Comparison of ENCODE assay signal across 11 cellular contexts in the genomic region with DNA sequence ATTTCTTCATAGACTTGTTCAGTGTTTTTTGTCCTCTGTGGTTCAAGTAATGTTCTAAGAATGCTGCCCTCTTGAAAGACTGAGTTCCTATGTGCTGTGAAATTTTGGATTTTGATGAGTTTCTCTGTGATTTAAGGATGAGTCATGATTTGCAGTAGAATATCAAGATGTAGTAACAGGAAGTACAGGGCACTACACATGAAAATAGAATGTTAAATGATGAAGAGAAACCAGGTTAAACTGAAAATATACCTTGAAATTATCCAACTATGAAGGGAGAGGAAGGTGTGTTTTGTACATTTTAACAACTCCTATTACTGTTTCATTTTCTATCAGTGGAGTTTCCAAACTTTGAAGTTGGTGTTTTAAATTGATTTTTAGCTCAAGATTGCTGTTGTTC. TPM values are rescaled to one million over a fixed set of nuclear protein-coding genes. Genes with fewer than 3 reads are reported as not detected.
DNase-seq lines count a peak whose midpoint lies in the region; ATAC-seq and TF ChIP-seq lines count a peak whose summit lies in the region.
"Had no signal": no experiment of that assay in that cellular context is flagged by ENCODE, and none has a peak within 500 bp of the region (broad histone marks: within the 10 kb centered on the region; RNA-seq: fewer than 3 reads in every experiment).

No MANE protein-coding gene starts in this region.

- ATAC-seq in activated naive CD8-positive, alpha-beta T cell treated with anti-CD3 and anti-CD28 coated beads, Interleukin-2, amount 10 ng/mL, durations not matched to agents 7 days and 5 days (ENCODE audit: low read depth): peak; percentile 7
- ATAC-seq in HG03432 (IDR thresholded peaks at IDR 0.05; ENCODE audit: unreplicated experiment) (no peak), HG02852 (IDR thresholded peaks at IDR 0.05; ENCODE audit: unreplicated experiment) (no peak)

- TF ChIP-seq CTCF in CD14-positive monocyte (IDR thresholded peaks at IDR 0.05) (no peak), KMS-11 (conservative IDR thresholded peaks at IDR 0.05; ENCODE audit: low read depth, low read length) (no peak), dorsolateral prefrontal cortex (IDR thresholded peaks at IDR 0.05 in 54 of 56, conservative IDR thresholded peaks at IDR 0.05 in 2 of 56; ENCODE audit: low read depth in 1 of 56, partially characterized antibody in 56 of 56) (no peak)

- H3K27ac ChIP-seq in KMS-11 (peak overlapping the region; percentile 38; the same call in 1 of the 2 replicates), mesodermal cell (ENCODE audit: low read depth, low read length, severe bottlenecking) (peak overlapping the region; percentile 62), dorsolateral prefrontal cortex (no peak overlapping the region)

- H3K9me3 ChIP-seq in mesodermal cell (ENCODE audit: control insufficient read depth, low read length): no peaks in the 10 kb centered on the region
- H3K9me3 ChIP-seq: ascending aorta, thyroid gland had no signal

- H4K20me1 ChIP-seq in KMS-11 (ENCODE audit: insufficient read depth): no peaks in the 10 kb centered on the region; the same call in 1 of the 2 replicates

- H3K4me1 ChIP-seq in KMS-11 (ENCODE audit: low read depth, poor library complexity, severe bottlenecking): peaks cover 50% of the 10 kb centered on the region
- H3K4me1 ChIP-seq in mesodermal cell (ENCODE audit: control insufficient read depth, insufficient read depth, low read length, poor library complexity, severe bottlenecking): peaks cover 13% of the 10 kb centered on the region

- no peak overlapping the region for H2AFZ ChIP-seq in KMS-11 (ENCODE audit: low read depth)

- no peak overlapping the region for H3K9ac ChIP-seq in KMS-11

- no peak overlapping the region for H3K4me3 Mint-ChIP-seq in CD14-positive monocyte
- H3K4me3 Mint-ChIP-seq in activated naive CD8-positive, alpha-beta T cell treated with anti-CD3 and anti-CD28 coated beads, Interleukin-2, amount 10 ng/mL, durations not matched to agents 7 days and 5 days: peak overlapping the region; percentile 46

- no peaks in the 10 kb centered on the region for H3K27me3 Mint-ChIP-seq in CD14-positive monocyte (ENCODE audit: low read depth in 3 of 3)
- no peaks in the 10 kb centered on the region for H3K27me3 Mint-ChIP-seq in activated naive CD8-positive, alpha-beta T cell treated with anti-CD3 and anti-CD28 coated beads, Interleukin-2, amount 10 ng/mL, durations not matched to agents 7 days and 5 days

- H3K36me3 Mint-ChIP-seq in CD14-positive monocyte: peaks cover 16 to 19% of the 10 kb centered on the region in 2 donors
- peaks cover 18% of the 10 kb centered on the region for H3K36me3 Mint-ChIP-seq in activated naive CD8-positive, alpha-beta T cell treated with anti-CD3 and anti-CD28 coated beads, Interleukin-2, amount 10 ng/mL, durations not matched to agents 7 days and 5 days

- DNase-seq in CD14-positive monocyte (ENCODE audit: low spot score) (no peak), dorsolateral prefrontal cortex (no peak)
- no peak for DNase-seq in activated naive CD8-positive, alpha-beta T cell treated with anti-CD3 and anti-CD28 coated beads, Interleukin-2, amount 10 ng/mL, durations not matched to agents 7 days and 5 days
- DNase-seq in stimulated activated CD4-positive, alpha-beta T cell treated with anti-CD3 and anti-CD28 coated beads, Interleukin-4, amount 100 ng/mL, for 24 hours: no peak
- DNase-seq: nucleus accumbens, thyroid gland had no signal

- H3K4me1 Mint-ChIP-seq in CD14-positive monocyte: peaks cover 49% of the 10 kb centered on the region
- H3K4me1 Mint-ChIP-seq in activated naive CD8-positive, alpha-beta T cell treated with anti-CD3 and anti-CD28 coated beads, Interleukin-2, amount 10 ng/mL, durations not matched to agents 7 days and 5 days: peaks cover 41% of the 10 kb centered on the region

- POLR2A ChIA-PET in activated naive CD8-positive, alpha-beta T cell treated with anti-CD3 and anti-CD28 coated beads, Interleukin-2, amount 10 ng/mL, durations not matched to agents 7 days and 5 days (lab: Charles Lee): no interaction called here

- H3K36me3 ChIP-seq in KMS-11 (ENCODE audit: insufficient read depth) (no peaks in the 10 kb centered on the region), mesodermal cell (ENCODE audit: control insufficient read depth, insufficient read depth, low read length) (peaks cover 40% of the 10 kb centered on the region)
- H3K36me3 ChIP-seq: ascending aorta, thyroid gland had no signal

- H3K4me3 ChIP-seq in KMS-11 (IDR thresholded peaks at IDR 0.05; ENCODE audit: insufficient read depth, low read depth, low read length) (no peak overlapping the region), mesodermal cell (ENCODE audit: extremely low read depth, insufficient read depth, low read length, poor library complexity, severe bottlenecking) (no peak overlapping the region), dorsolateral prefrontal cortex (no peak overlapping the region)
- H3K4me3 ChIP-seq: ascending aorta, thyroid gland had no signal

- peak overlapping the region; percentile 62 for H3K4me2 ChIP-seq in KMS-11

- H3K9me3 Mint-ChIP-seq in CD14-positive monocyte: no peaks in the 10 kb centered on the region
- H3K9me3 Mint-ChIP-seq in activated naive CD8-positive, alpha-beta T cell treated with anti-CD3 and anti-CD28 coated beads, Interleukin-2, amount 10 ng/mL, durations not matched to agents 7 days and 5 days: peaks cover 1% of the 10 kb centered on the region

- H3K27ac Mint-ChIP-seq in CD14-positive monocyte: peak overlapping the region; percentile 35 to 78 (median 67)
- peak overlapping the region; percentile 58 for H3K27ac Mint-ChIP-seq in activated naive CD8-positive, alpha-beta T cell treated with anti-CD3 and anti-CD28 coated beads, Interleukin-2, amount 10 ng/mL, durations not matched to agents 7 days and 5 days

- peaks cover 82% of the 10 kb centered on the region for H3K79me2 ChIP-seq in KMS-11 (ENCODE audit: insufficient read depth, low read depth)

- intact Hi-C loops in CD14-positive monocyte (cut with micrococcal nuclease) (loop anchor here in 1 of 2 donors (5.0 kb wide), 1 partner anchor 77 kb away; no protein-coding TSS in a partner anchor), dorsolateral prefrontal cortex (cut with DNase I) (no loop called here)

- H3K27me3 ChIP-seq in KMS-11 (ENCODE audit: insufficient read depth, low read depth) (no peaks in the 10 kb centered on the region), dorsolateral prefrontal cortex (no peaks in the 10 kb centered on the region)
- H3K27me3 ChIP-seq: ascending aorta, thyroid gland had no signal

RNA-seq across cellular contexts. Expression of gene ELK3, which starts 4.8 kb away (rescaled TPM):
- polyA plus RNA-seq in CD14-positive monocyte: 10 to 100 TPM; 12.1 to 14.6 TPM
- total RNA-seq in activated naive CD8-positive, alpha-beta T cell treated with anti-CD3 and anti-CD28 coated beads, Interleukin-2, amount 10 ng/mL, durations not matched to agents 7 days and 5 days: 10 to 100 TPM; 19.1 to 19.4 TPM
- polyA plus RNA-seq in mesodermal cell (2013, experiment 1 of 2): 117 TPM
- polyA plus RNA-seq in mesodermal cell (2013, experiment 2 of 2): 106 TPM
- total RNA-seq in dorsolateral prefrontal cortex: 10 to 100 TPM in 6 of 120 experiments, 1 to 10 TPM in 114; 1.8 to 15.7 (median 5.8) TPM

Comparison
In these comparisons a context has a peak if more than half of its experiments do, and no peak if none do; other contexts are left out.
1. H3K27ac ChIP-seq: peak in KMS-11 (single experiment) and mesodermal cell (single experiment); none in dorsolateral prefrontal cortex (0 of 59).